40 cellular contexts compared by ENCODE assay signal in genomic region chrY:16071957-16072356, GRCh38.
"Had no signal": no experiment of that assay in that cellular context is flagged by ENCODE, and none has a peak within 500 bp of the region (broad histone marks: within the 10 kb centered on the region; RNA-seq: fewer than 3 reads in every experiment).

No MANE protein-coding gene starts in this region.

- H3K27ac Mint-ChIP-seq: activated naive CD4-positive, alpha-beta T cell treated with anti-CD3 and anti-CD28 coated beads for 36 hours; activated naive CD4-positive, alpha-beta T cell treated with anti-CD3 and anti-CD28 coated beads, Interleukin-2, amount 10 ng/mL, durations not matched to agents 7 days and 5 days; activated naive CD4-positive, alpha-beta T cell treated with anti-CD3 and anti-CD28 coated beads, Interleukin-2, amount 50 U/mL, for 24 hours; activated naive CD4-positive, alpha-beta T cell treated with anti-CD3 and anti-CD28 coated beads, Interleukin-2, amount 50 U/mL, for 72 hours; activated naive CD8-positive, alpha-beta T cell; activated naive CD8-positive, alpha-beta T cell treated with anti-CD3 and anti-CD28 coated beads for 36 hours; activated naive CD8-positive, alpha-beta T cell treated with anti-CD3 and anti-CD28 coated beads, Interleukin-2, amount 10 ng/mL, durations not matched to agents 7 days and 5 days; activated naive CD8-positive, alpha-beta T cell treated with anti-CD3 and anti-CD28 coated beads, Interleukin-2, amount 50 U/mL, for 24 hours; activated T-cell treated with anti-CD3 and anti-CD28 coated beads, Interleukin-2, amount 50 U/mL, for 24 hours; activated T-cell treated with anti-CD3 and anti-CD28 coated beads, Interleukin-2, amount 50 U/mL, for 72 hours; activated T-helper 1 cell treated with anti-CD3 and anti-CD28 coated beads, Interleukin-12 subunit alpha, Interleukin-12 subunit beta, Interleukin-2, Interleukin-4 antibody, amounts not matched to agents 30 ng/mL and 10 ng/mL and 1 ng/mL, durations not matched to agents 14 hours and 24 hours and 36 hours; activated T-helper 17 cell treated with anti-CD3 and anti-CD28 coated beads, Interleukin-2, amount 50 U/mL, for 72 hours; activated T-helper 2 cell treated with anti-CD3 and anti-CD28 coated beads, Interferon-gamma antibody, Interleukin-2, Interleukin-4, amounts not matched to agents 10 μg/mL and 5 μg/mL and 100 μg/mL, durations not matched to agents 14 hours and 24 hours and 36 hours; brain had no signal

- H3K9me3 Mint-ChIP-seq: activated naive CD8-positive, alpha-beta T cell treated with anti-CD3 and anti-CD28 coated beads for 36 hours; activated naive CD8-positive, alpha-beta T cell treated with anti-CD3 and anti-CD28 coated beads, Interleukin-2, amount 10 ng/mL, durations not matched to agents 7 days and 5 days; activated naive CD8-positive, alpha-beta T cell treated with anti-CD3 and anti-CD28 coated beads, Interleukin-2, amount 50 U/mL, for 24 hours; activated T-cell treated with anti-CD3 and anti-CD28 coated beads, Interleukin-2, amount 50 U/mL, for 24 hours; activated T-cell treated with anti-CD3 and anti-CD28 coated beads, Interleukin-2, amount 50 U/mL, for 4 hours; activated T-helper 1 cell treated with anti-CD3 and anti-CD28 coated beads, Interleukin-12 subunit alpha, Interleukin-12 subunit beta, Interleukin-2, Interleukin-4 antibody, amounts not matched to agents 30 ng/mL and 10 ng/mL and 1 ng/mL, durations not matched to agents 14 hours and 24 hours and 36 hours; activated T-helper 17 cell treated with anti-CD3 and anti-CD28 coated beads, Interleukin-2, amount 50 U/mL, for 72 hours; brain had no signal

- H3K36me3 Mint-ChIP-seq: activated naive CD4-positive, alpha-beta T cell treated with anti-CD3 and anti-CD28 coated beads, Interleukin-2, amount 10 ng/mL, durations not matched to agents 7 days and 5 days; activated naive CD4-positive, alpha-beta T cell treated with anti-CD3 and anti-CD28 coated beads, Interleukin-2, amount 50 U/mL, for 24 hours; activated naive CD4-positive, alpha-beta T cell treated with anti-CD3 and anti-CD28 coated beads, Interleukin-2, amount 50 U/mL, for 72 hours; activated naive CD8-positive, alpha-beta T cell; activated naive CD8-positive, alpha-beta T cell treated with anti-CD3 and anti-CD28 coated beads for 36 hours; activated naive CD8-positive, alpha-beta T cell treated with anti-CD3 and anti-CD28 coated beads, Interleukin-2, amount 10 ng/mL, durations not matched to agents 7 days and 5 days; brain had no signal

- H3K4me3 ChIP-seq: adrenal gland, ascending aorta, body of pancreas, breast epithelium, cardiac muscle cell had no signal

- H3K9me3 ChIP-seq: adrenal gland, ascending aorta, body of pancreas, breast epithelium had no signal

- H3K27ac ChIP-seq: adrenal gland, ascending aorta, body of pancreas, brain microvascular endothelial cell, breast epithelium, cardiac muscle cell had no signal

- H3K27me3 Mint-ChIP-seq: activated naive CD4-positive, alpha-beta T cell treated with anti-CD3 and anti-CD28 coated beads, Interleukin-2, amount 10 ng/mL, durations not matched to agents 7 days and 5 days; activated naive CD4-positive, alpha-beta T cell treated with anti-CD3 and anti-CD28 coated beads, Interleukin-2, amount 50 U/mL, for 24 hours; activated naive CD8-positive, alpha-beta T cell; activated naive CD8-positive, alpha-beta T cell treated with anti-CD3 and anti-CD28 coated beads for 36 hours; activated naive CD8-positive, alpha-beta T cell treated with anti-CD3 and anti-CD28 coated beads, Interleukin-2, amount 10 ng/mL, durations not matched to agents 7 days and 5 days; activated naive CD8-positive, alpha-beta T cell treated with anti-CD3 and anti-CD28 coated beads, Interleukin-2, amount 50 U/mL, for 24 hours; activated T-cell treated with anti-CD3 and anti-CD28 coated beads, Interleukin-2, amount 50 U/mL, for 24 hours; activated T-helper 17 cell treated with anti-CD3 and anti-CD28 coated beads, Interleukin-2, amount 50 U/mL, for 72 hours; brain; central memory CD8-positive, alpha-beta T cell had no signal

- DNase-seq: activated effector memory CD4-positive, alpha-beta T cell treated with anti-CD3 and anti-CD28 coated beads, Interleukin-2, amount 50 U/mL, for 16 hours; activated effector memory CD4-positive, alpha-beta T cell treated with Interleukin-2 at 50 U/mL for 16 hours; activated gamma-delta T cell; activated gamma-delta T cell treated with Interleukin-2 at 50 U/mL for 16 hours; activated naive CD4-positive, alpha-beta T cell; activated naive CD4-positive, alpha-beta T cell treated with anti-CD3 and anti-CD28 coated beads for 36 hours; activated naive CD4-positive, alpha-beta T cell treated with anti-CD3 and anti-CD28 coated beads, Interleukin-2, amount 10 ng/mL, durations not matched to agents 7 days and 5 days; activated naive CD4-positive, alpha-beta T cell treated with anti-CD3 and anti-CD28 coated beads, Interleukin-2, amount 50 U/mL, for 16 hours; activated naive CD4-positive, alpha-beta T cell treated with Interleukin-2 at 50 U/mL for 16 hours; activated naive CD8-positive, alpha-beta T cell treated with anti-CD3 and anti-CD28 coated beads for 36 hours; activated naive CD8-positive, alpha-beta T cell treated with anti-CD3 and anti-CD28 coated beads, Interleukin-2, amount 10 ng/mL, durations not matched to agents 7 days and 5 days; activated naive CD8-positive, alpha-beta T cell treated with anti-CD3 and anti-CD28 coated beads, Interleukin-2, amount 50 U/mL, for 24 hours; activated T-cell treated with anti-CD3 and anti-CD28 coated beads, Interleukin-2, amount 50 U/mL, for 1 hour; activated T-cell treated with anti-CD3 and anti-CD28 coated beads, Interleukin-2, amount 50 U/mL, for 24 hours; activated T-cell treated with anti-CD3 and anti-CD28 coated beads, Interleukin-2, amount 50 U/mL, for 4 hours; activated T-cell treated with anti-CD3 and anti-CD28 coated beads, Interleukin-2, amount 50 U/mL, for 48 hours; activated T-cell treated with anti-CD3 and anti-CD28 coated beads, Interleukin-2, amount 50 U/mL, for 72 hours; adrenal gland; amniotic stem cell; amygdala; anterior cingulate cortex; aorta; body of pancreas; brain microvascular endothelial cell; caudate nucleus; central memory CD4-positive, alpha-beta T cell; cerebellar nuclear complex had no signal

- H3K4me1 ChIP-seq: adrenal gland, ascending aorta, body of pancreas, breast epithelium had no signal

- H3K4me3 Mint-ChIP-seq: activated naive CD4-positive, alpha-beta T cell treated with anti-CD3 and anti-CD28 coated beads for 36 hours; activated naive CD4-positive, alpha-beta T cell treated with anti-CD3 and anti-CD28 coated beads, Interleukin-2, amount 10 ng/mL, durations not matched to agents 7 days and 5 days; activated naive CD4-positive, alpha-beta T cell treated with anti-CD3 and anti-CD28 coated beads, Interleukin-2, amount 50 U/mL, for 24 hours; activated naive CD8-positive, alpha-beta T cell; activated naive CD8-positive, alpha-beta T cell treated with anti-CD3 and anti-CD28 coated beads for 36 hours; activated naive CD8-positive, alpha-beta T cell treated with anti-CD3 and anti-CD28 coated beads, Interleukin-2, amount 10 ng/mL, durations not matched to agents 7 days and 5 days; activated naive CD8-positive, alpha-beta T cell treated with anti-CD3 and anti-CD28 coated beads, Interleukin-2, amount 50 U/mL, for 24 hours; activated T-cell treated with anti-CD3 and anti-CD28 coated beads, Interleukin-2, amount 50 U/mL, for 24 hours; activated T-cell treated with anti-CD3 and anti-CD28 coated beads, Interleukin-2, amount 50 U/mL, for 4 hours; activated T-cell treated with anti-CD3 and anti-CD28 coated beads, Interleukin-2, amount 50 U/mL, for 72 hours; activated T-helper 1 cell treated with anti-CD3 and anti-CD28 coated beads, Interleukin-12 subunit alpha, Interleukin-12 subunit beta, Interleukin-2, Interleukin-4 antibody, amounts not matched to agents 30 ng/mL and 10 ng/mL and 1 ng/mL, durations not matched to agents 14 hours and 24 hours and 36 hours; activated T-helper 17 cell treated with anti-CD3 and anti-CD28 coated beads, Interleukin-2, amount 50 U/mL, for 72 hours; brain; central memory CD8-positive, alpha-beta T cell had no signal

- FAIRE-seq: astrocyte, bronchial epithelial cell had no signal

- H3K36me3 ChIP-seq: adrenal gland, ascending aorta, brain microvascular endothelial cell, breast epithelium, cardiac muscle cell had no signal

- ATAC-seq: activated naive CD4-positive, alpha-beta T cell treated with anti-CD3 and anti-CD28 coated beads, Interleukin-2, amount 50 U/mL, for 72 hours; activated naive CD8-positive, alpha-beta T cell treated with anti-CD3 and anti-CD28 coated beads, Interleukin-2, amount 50 U/mL, for 24 hours; activated T-cell treated with anti-CD3 and anti-CD28 coated beads, Interleukin-2, amount 50 U/mL, for 4 hours; activated T-cell treated with anti-CD3 and anti-CD28 coated beads, Interleukin-2, amount 50 U/mL, for 72 hours; activated T-helper 17 cell treated with anti-CD3 and anti-CD28 coated beads, Interleukin-2, amount 50 U/mL, for 72 hours; body of pancreas had no signal

- H3K4me1 Mint-ChIP-seq: activated naive CD4-positive, alpha-beta T cell treated with anti-CD3 and anti-CD28 coated beads, Interleukin-2, amount 10 ng/mL, durations not matched to agents 7 days and 5 days; activated naive CD4-positive, alpha-beta T cell treated with anti-CD3 and anti-CD28 coated beads, Interleukin-2, amount 50 U/mL, for 24 hours; activated naive CD8-positive, alpha-beta T cell treated with anti-CD3 and anti-CD28 coated beads for 36 hours; activated naive CD8-positive, alpha-beta T cell treated with anti-CD3 and anti-CD28 coated beads, Interleukin-2, amount 10 ng/mL, durations not matched to agents 7 days and 5 days; activated naive CD8-positive, alpha-beta T cell treated with anti-CD3 and anti-CD28 coated beads, Interleukin-2, amount 50 U/mL, for 24 hours; activated T-helper 17 cell treated with anti-CD3 and anti-CD28 coated beads, Interleukin-2, amount 50 U/mL, for 72 hours; brain; central memory CD8-positive, alpha-beta T cell had no signal

- H3K27me3 ChIP-seq: adrenal gland, ascending aorta, body of pancreas, brain microvascular endothelial cell, breast epithelium, cardiac muscle cell had no signal
